1 cellular context compared by ENCODE assay signal in genomic region chr6:3359973-3360726, GRCh38.
TF ChIP-seq lines count a peak whose summit lies in the region.

No MANE protein-coding gene starts in this region.

TF ChIP-seq in K562, 482 proteins besides CTCF, POLR2A, EP300 and RAD21 (continued from another document):
- TF ChIP-seq, protein P1, sequence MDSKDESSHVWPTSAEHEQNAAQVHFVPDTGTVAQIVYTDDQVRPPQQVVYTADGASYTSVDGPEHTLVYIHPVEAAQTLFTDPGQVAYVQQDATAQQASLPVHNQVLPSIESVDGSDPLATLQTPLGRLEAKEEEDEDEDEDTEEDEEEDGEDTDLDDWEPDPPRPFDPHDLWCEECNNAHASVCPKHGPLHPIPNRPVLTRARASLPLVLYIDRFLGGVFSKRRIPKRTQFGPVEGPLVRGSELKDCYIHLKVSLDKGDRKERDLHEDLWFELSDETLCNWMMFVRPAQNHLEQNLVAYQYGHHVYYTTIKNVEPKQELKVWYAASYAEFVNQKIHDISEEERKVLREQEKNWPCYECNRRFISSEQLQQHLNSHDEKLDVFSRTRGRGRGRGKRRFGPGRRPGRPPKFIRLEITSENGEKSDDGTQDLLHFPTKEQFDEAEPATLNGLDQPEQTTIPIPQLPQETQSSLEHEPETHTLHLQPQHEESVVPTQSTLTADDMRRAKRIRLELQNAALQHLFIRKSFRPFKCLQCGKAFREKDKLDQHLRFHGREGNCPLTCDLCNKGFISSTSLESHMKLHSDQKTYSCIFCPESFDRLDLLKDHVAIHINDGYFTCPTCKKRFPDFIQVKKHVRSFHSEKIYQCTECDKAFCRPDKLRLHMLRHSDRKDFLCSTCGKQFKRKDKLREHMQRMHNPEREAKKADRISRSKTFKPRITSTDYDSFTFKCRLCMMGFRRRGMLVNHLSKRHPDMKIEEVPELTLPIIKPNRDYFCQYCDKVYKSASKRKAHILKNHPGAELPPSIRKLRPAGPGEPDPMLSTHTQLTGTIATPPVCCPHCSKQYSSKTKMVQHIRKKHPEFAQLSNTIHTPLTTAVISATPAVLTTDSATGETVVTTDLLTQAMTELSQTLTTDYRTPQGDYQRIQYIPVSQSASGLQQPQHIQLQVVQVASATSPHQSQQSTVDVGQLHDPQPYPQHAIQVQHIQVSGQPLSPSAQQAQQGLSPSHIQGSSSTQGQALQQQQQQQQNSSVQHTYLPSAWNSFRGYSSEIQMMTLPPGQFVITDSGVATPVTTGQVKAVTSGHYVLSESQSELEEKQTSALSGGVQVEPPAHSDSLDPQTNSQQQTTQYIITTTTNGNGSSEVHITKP (IDR thresholded peaks at IDR 0.05; ENCODE audit: partially characterized antibody), result peak; percentile 89
- TF ChIP-seq TGIF2 (CRISPR knock-in tag; IDR thresholded peaks at IDR 0.05), result no peak
- TF ChIP-seq FOSL1 (tag; conservative IDR thresholded peaks at IDR 0.05), result 0 out of 2 replicates have a peak, but pooled peaks have one; percentile 28
- peak; percentile 28; the same call in 1 of the 2 replicates for TF ChIP-seq EGR1 (conservative IDR thresholded peaks at IDR 0.05)
- 0 out of 2 replicates have a peak, but pooled peaks have one; percentile 21 for TF ChIP-seq ATF3 (IDR thresholded peaks at IDR 0.05)
- no peak for TF ChIP-seq ATF3 (CRISPR knock-in tag; conservative IDR thresholded peaks at IDR 0.05)
- TF ChIP-seq JUND (IDR thresholded peaks at IDR 0.05; ENCODE audit: borderline replicate concordance, low read depth, low read length), result peak; percentile 22; the same call in 1 of the 2 replicates
- TF ChIP-seq JUND (tag; IDR thresholded peaks at IDR 0.05; ENCODE audit: borderline replicate concordance, low read depth, low read length), result no peak; the same call in 2 of the 3 replicates
- no peak for TF ChIP-seq CC2D1A (IDR thresholded peaks at IDR 0.05)
TF ChIP-seq in K562: peak in this region for 5.
